17 cellular contexts compared by ENCODE assay signal in the genomic region with DNA sequence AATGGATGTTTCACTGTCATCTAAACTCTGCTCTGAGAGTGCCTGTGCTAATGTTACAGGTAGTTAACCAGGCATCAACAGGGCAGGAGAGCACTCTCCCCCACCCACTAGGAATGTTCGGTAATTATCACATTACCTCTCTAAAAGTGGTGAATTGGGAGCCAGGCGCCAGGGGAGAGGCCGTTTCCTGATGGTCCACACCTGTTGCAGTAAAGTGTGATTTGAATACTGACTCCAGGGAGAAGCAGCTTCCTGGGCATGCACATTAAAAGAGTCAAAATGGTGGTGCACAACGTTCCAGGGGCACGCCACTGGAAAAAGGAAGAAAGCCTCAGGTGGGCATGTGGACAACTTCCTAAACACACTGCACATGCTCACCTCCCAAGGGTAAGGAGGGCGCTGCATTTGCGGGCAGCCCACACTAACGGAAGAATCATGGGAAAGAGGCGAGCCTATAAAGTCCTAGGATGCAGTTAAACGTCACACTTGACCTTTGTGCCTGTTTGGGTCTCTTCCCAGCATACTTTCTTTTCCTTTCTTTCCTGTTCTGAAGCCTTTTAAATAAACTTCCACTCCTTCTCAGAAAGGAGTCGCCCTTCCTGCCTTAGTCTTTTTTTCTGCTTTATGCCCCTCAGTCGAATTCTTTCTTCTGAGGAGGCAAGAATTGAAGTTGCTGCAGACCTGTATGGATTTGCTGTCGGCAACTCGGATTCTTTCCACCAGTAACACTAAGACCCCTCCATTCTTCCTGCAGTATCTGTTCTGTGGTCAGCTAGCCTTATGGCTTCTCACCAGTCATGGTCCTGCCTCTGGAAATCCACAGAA. TPM values are rescaled to one million over a fixed set of nuclear protein-coding genes. Genes with fewer than 3 reads are reported as not detected.
DNase-seq lines count a peak whose midpoint lies in the region; ATAC-seq and TF ChIP-seq lines count a peak whose summit lies in the region.
"Had no signal": no experiment of that assay in that cellular context is flagged by ENCODE, and none has a peak within 500 bp of the region (broad histone marks: within the 10 kb centered on the region; RNA-seq: fewer than 3 reads in every experiment).

No MANE protein-coding gene starts in this region.

- H3K9me3 ChIP-seq in right lobe of liver (no peaks in the 10 kb centered on the region), upper lobe of left lung (no peaks in the 10 kb centered on the region)
- H3K9me3 ChIP-seq: esophagus muscularis mucosa had no signal

- TF ChIP-seq CTCF in cardiac fibroblast (IDR thresholded peaks at IDR 0.05; ENCODE audit: low read depth, low read length) (no peak), right lobe of liver (IDR thresholded peaks at IDR 0.05) (no peak), upper lobe of left lung (IDR thresholded peaks at IDR 0.05) (peak in 1 of 6 experiments; percentile 5)

- DNase-seq in Right ventricle myocardium inferior (ENCODE audit: missing footprints) (peak; percentile 58), Right ventricle myocardium superior (no peak), cardiac fibroblast (ENCODE audit: low read depth in 2 of 2) (peak; percentile 5 to 16), right lobe of liver (no peak), upper lobe of left lung (no peak), SIG-M5 treated with dmso at 0.1 percent for 504 hours (lab: John Stamatoyannopoulos, UW; ENCODE audit: unreplicated experiment) (no peak), dedifferentiated amniotic fluid mesenchymal stem cell (ENCODE audit: extremely low spot score) (no peak)
- DNase-seq in activated CD4-positive, alpha-beta T cell treated with anti-CD3 and anti-CD28 coated beads for 1 hour, result no peak
- DNase-seq: ACHN; activated CD4-positive, alpha-beta T cell treated with anti-CD3 and anti-CD28 coated beads, Interleukin-2, amount 10 ng/mL, durations not matched to agents 7 days and 5 days; activated T-cell treated with anti-CD3 and anti-CD28 coated beads, Interleukin-2, amount 50 U/mL, for 48 hours; COR-L47; mesendoderm; NCI-H1930; stimulated activated CD4-positive, alpha-beta T cell treated with anti-CD3 and anti-CD28 coated beads, Interleukin-1b, Interleukin-23, amount 100 ng/mL, for 48 hours; stimulated activated CD8-positive, alpha-beta memory T cell treated with anti-CD3 and anti-CD28 coated beads, Interleukin-4, amount 100 ng/mL, for 48 hours had no signal

- intact Hi-C loops in Right ventricle myocardium inferior (cut with DNase I) (no loop called here), Right ventricle myocardium superior (cut with DNase I) (no loop called here), right lobe of liver (cut with DNase I) (no loop called here)

- H3K4me3 ChIP-seq in cardiac fibroblast (replicated peaks in 1 of 2; ENCODE audit: low read depth in 2 of 2, low read length in 2 of 2) (no peak overlapping the region), right lobe of liver (no peak overlapping the region), upper lobe of left lung (peak overlapping the region in 2 of 4 donors; percentile 6 to 18)

- ATAC-seq in Right ventricle myocardium inferior, result no peak
- ATAC-seq in Right ventricle myocardium superior (ENCODE audit: poor library complexity), result no peak
- ATAC-seq in right lobe of liver, result peak in 3 of 4 donors; percentile 36 to 55 (median 45)
- ATAC-seq in upper lobe of left lung (ENCODE audit: low FRiP score in 2 of 2), result no peak

- H3K27me3 ChIP-seq in right lobe of liver (peaks cover 0 to 9% of the 10 kb centered on the region in 2 donors), upper lobe of left lung (no peaks in the 10 kb centered on the region)
- H3K27me3 ChIP-seq: esophagus muscularis mucosa had no signal

- 52% methylated on average over 14 of the region's 14 CpGs for WGBS in right lobe of liver (ENCODE audit: insufficient coverage, low coverage, low lambda C conversion rate, missing lambda C conversion rate)
- WGBS in upper lobe of left lung, 2 donors, result 62% methylated on average over 14 of the region's 14 CpGs

- H3K27ac ChIP-seq in right lobe of liver, result no peak overlapping the region
- peak overlapping the region in 3 of 4 donors; percentile 8 to 68 (median 10) for H3K27ac ChIP-seq in upper lobe of left lung

- TF ChIP-seq EP300 in upper lobe of left lung (IDR thresholded peaks at IDR 0.05), result peak in 2 of 4 donors; percentile 48 to 64

- no peak for TF ChIP-seq POLR2A in right lobe of liver (IDR thresholded peaks at IDR 0.05)
- TF ChIP-seq POLR2A in upper lobe of left lung (IDR thresholded peaks at IDR 0.05), result no peak

- peaks cover 0 to 5% (median 0%) of the 10 kb centered on the region in 4 donors for H3K4me1 ChIP-seq in right lobe of liver
- H3K4me1 ChIP-seq in upper lobe of left lung, result peaks cover 0 to 11% (median 5%) of the 10 kb centered on the region in 4 donors

- no peaks in the 10 kb centered on the region for H3K36me3 ChIP-seq in right lobe of liver
- H3K36me3 ChIP-seq in upper lobe of left lung, result no peaks in the 10 kb centered on the region
- H3K36me3 ChIP-seq: esophagus muscularis mucosa had no signal

RNA-seq across cellular contexts. Expression of gene GPD1L, which starts 28.9 kb away (rescaled TPM):
- total RNA-seq in Right ventricle myocardium inferior (223 TPM), Right ventricle myocardium superior (273 TPM), right lobe of liver (1 to 10 TPM; 1.5 to 3.3 (median 2.6) TPM), upper lobe of left lung (100 to 1,000 TPM in 4 of 6 donors, 10 to 100 TPM in 2; 50.8 to 221 (median 115) TPM)

Comparison
In these comparisons a context has a peak if more than half of its experiments do, and no peak if none do; other contexts are left out.
1. DNase-seq: peak in Right ventricle myocardium inferior (single experiment) and cardiac fibroblast (2 of 2); none in Right ventricle myocardium superior (single experiment), right lobe of liver (0 of 3), upper lobe of left lung (0 of 2), activated CD4-positive, alpha-beta T cell treated with anti-CD3 and anti-CD28 coated beads for 1 hour (single experiment), SIG-M5 treated with dmso at 0.1 percent for 504 hours (single experiment) and dedifferentiated amniotic fluid mesenchymal stem cell (single experiment).
2. ATAC-seq: peak in right lobe of liver (3 of 4); none in Right ventricle myocardium inferior (single experiment), Right ventricle myocardium superior (single experiment) and upper lobe of left lung (0 of 2).
3. H3K27ac ChIP-seq: peak in upper lobe of left lung (3 of 4); none in right lobe of liver (0 of 3).
4. RNA of gene GPD1L, which starts 28.9 kb away (total RNA-seq): 273 TPM in Right ventricle myocardium superior (single experiment), 223 TPM in Right ventricle myocardium inferior (single experiment) and 50.8 to 221 TPM in upper lobe of left lung; 1.5 to 3.3 TPM in right lobe of liver; every median in the first group is over 10 times any median in the second.